Comparison of ENCODE assay signal across 18 cellular contexts in the genomic region with DNA sequence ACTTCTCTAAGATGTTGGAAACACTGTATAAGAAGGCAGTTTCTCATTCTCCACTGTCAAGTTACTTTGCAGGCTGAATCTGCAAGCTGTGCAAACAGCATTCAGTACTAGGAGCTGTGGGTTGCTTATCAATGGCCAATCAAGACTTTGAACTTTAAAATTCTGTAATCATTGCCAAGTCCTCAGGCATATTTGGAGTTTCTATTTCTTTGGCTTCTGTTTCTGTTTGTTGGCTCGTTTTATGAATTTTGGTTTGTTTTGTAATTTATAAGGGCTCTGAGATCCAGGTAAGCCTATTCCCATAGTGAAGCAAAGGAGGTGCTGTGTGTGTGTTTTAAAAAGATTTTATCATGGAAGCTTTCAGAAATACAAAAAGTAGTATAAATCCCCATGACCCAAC.
"Had no signal": no experiment of that assay in that cellular context is flagged by ENCODE, and none has a peak within 500 bp of the region (broad histone marks: within the 10 kb centered on the region; RNA-seq: fewer than 3 reads in every experiment).

No MANE protein-coding gene starts in this region.

- H3K9me3 ChIP-seq: gastrocnemius medialis, ovary, sigmoid colon, spleen, upper lobe of right lung had no signal

- H3K36me3 ChIP-seq: gastrocnemius medialis, ovary, sigmoid colon, spleen, upper lobe of right lung had no signal

- DNase-seq: activated CD4-positive, alpha-beta memory T cell treated with anti-CD3 and anti-CD28 coated beads, Interleukin-2, amount 10 ng/mL, durations not matched to agents 7 days and 5 days; activated CD4-positive, alpha-beta T cell treated with anti-CD3 and anti-CD28 coated beads for 36 hours; activated CD8-positive, alpha-beta memory T cell treated with anti-CD3 and anti-CD28 coated beads, Interleukin-2, amount 10 ng/mL, durations not matched to agents 7 days and 5 days; activated naive CD4-positive, alpha-beta T cell treated with anti-CD3 and anti-CD28 coated beads for 36 hours; effector CD4-positive, alpha-beta T cell; gastrocnemius medialis; head of caudate nucleus; immature natural killer cell; kidney glomerular epithelial cell; mesendoderm; naive thymus-derived CD8-positive, alpha-beta T cell; ovary; sigmoid colon; spleen; stimulated activated naive B cell treated with anti-CD40 and anti-IgM and Interleukin-4, amounts not matched to agents 10 μg/mL and 1 μg/mL and 100 μg/mL, for 72 hours; upper lobe of right lung had no signal

- H3K4me3 ChIP-seq: coronary artery, gastrocnemius medialis, ovary, sigmoid colon, spleen, upper lobe of right lung had no signal

- ATAC-seq: activated CD4-positive, alpha-beta T cell treated with anti-CD3 and anti-CD28 coated beads for 36 hours; activated CD8-positive, alpha-beta memory T cell treated with anti-CD3 and anti-CD28 coated beads, Interleukin-2, amount 10 ng/mL, durations not matched to agents 7 days and 5 days; esophagus mucosa; gastrocnemius medialis; naive thymus-derived CD8-positive, alpha-beta T cell; stimulated activated naive B cell treated with anti-CD40 and anti-IgM and Interleukin-4, amounts not matched to agents 10 μg/mL and 1 μg/mL and 100 μg/mL, for 72 hours; upper lobe of right lung had no signal

- H3K27me3 ChIP-seq: gastrocnemius medialis, ovary, sigmoid colon, spleen, upper lobe of right lung had no signal

- H3K27ac ChIP-seq: gastrocnemius medialis, ovary, upper lobe of right lung had no signal
